12 cellular contexts compared by ENCODE assay signal in genomic region chr18:24443870-24444269, GRCh38. TPM values are rescaled to one million over a fixed set of nuclear protein-coding genes. Genes with fewer than 3 reads are reported as not detected.
A peak's percentile ranks its signal among the peaks of the same experiment; 100 is the strongest.
DNase-seq lines count a peak whose midpoint lies in the region; ATAC-seq lines count a peak whose summit lies in the region.
"Had no signal": no experiment of that assay in that cellular context is flagged by ENCODE, and none has a peak within 500 bp of the region (broad histone marks: within the 10 kb centered on the region; RNA-seq: fewer than 3 reads in every experiment).

No MANE protein-coding gene starts in this region.

- ATAC-seq in GM18873 (IDR thresholded peaks at IDR 0.05; ENCODE audit: low FRiP score, unreplicated experiment) = peak; percentile 67
- peak; percentile 84 for ATAC-seq in HG02763 (IDR thresholded peaks at IDR 0.05; ENCODE audit: unreplicated experiment)
- no peak for ATAC-seq in right cardiac atrium
- no peak for ATAC-seq in GM19397 (IDR thresholded peaks at IDR 0.05; ENCODE audit: unreplicated experiment)

- no peak overlapping the region for H3K4me3 ChIP-seq in right cardiac atrium (ENCODE audit: low read length)

- H3K4me1 ChIP-seq in right cardiac atrium (ENCODE audit: control insufficient read depth, insufficient read depth, low read length) = no peaks in the 10 kb centered on the region

- intact Hi-C loops in right cardiac atrium (cut with DNase I) = no loop called here

- H3K27me3 ChIP-seq in right cardiac atrium (ENCODE audit: control insufficient read depth, insufficient read depth) = no peaks in the 10 kb centered on the region

- peak; percentile 73 to 79 for DNase-seq in Kasumi-1 (lab: John Stamatoyannopoulos, UW)
- DNase-seq in inferior parietal cortex (ENCODE audit: extremely low spot score) = peak; percentile 18
- DNase-seq in right cardiac atrium = no peak
- DNase-seq in stimulated activated CD4-positive, alpha-beta T cell treated with anti-CD3 and anti-CD28 coated beads, Interleukin-12 subunit alpha, Interleukin-12 subunit beta, amount 100 ng/mL, for 4 hours = no peak
- DNase-seq in T-helper 9 cell = no peak
- DNase-seq: activated CD8-positive, alpha-beta memory T cell treated with anti-CD3 and anti-CD28 coated beads for 24 hours; CD4-positive, alpha-beta memory T cell; stimulated activated naive CD4-positive, alpha-beta T cell had no signal

- H3K9me3 ChIP-seq in right cardiac atrium (ENCODE audit: control insufficient read depth, low read length) = no peaks in the 10 kb centered on the region

- 77% methylated on average over 2 of the region's 2 CpGs for WGBS in right cardiac atrium

- no peak overlapping the region for H3K27ac ChIP-seq in right cardiac atrium (ENCODE audit: low read length)

RNA-seq across cellular contexts. Expression of gene HRH4, which starts 16.6 kb away (rescaled TPM):
- not detected for total RNA-seq in right cardiac atrium
- not detected for polyA plus RNA-seq in right cardiac atrium
- polyA plus RNA-seq: IgD-negative memory B cell had no signal

RNA-seq across cellular contexts. Expression of gene IMPACT, which starts 17.4 kb away (rescaled TPM):
- 10 to 100 TPM; 21.3 to 29.8 (median 22.3) TPM for total RNA-seq in right cardiac atrium
- polyA plus RNA-seq in right cardiac atrium = 11.9 TPM

RNA-seq across cellular contexts. Expression of gene OSBPL1A, which starts 46.2 kb away (rescaled TPM):
- total RNA-seq in right cardiac atrium = 10 to 100 TPM; 66.9 to 88.6 (median 79.6) TPM
- polyA plus RNA-seq in right cardiac atrium = 45.9 TPM

Comparison
In these comparisons a context has a peak if more than half of its experiments do, and no peak if none do; other contexts are left out.
1. ATAC-seq: peak in GM18873 (single experiment) and HG02763 (single experiment); none in right cardiac atrium (0 of 2) and GM19397 (single experiment).
2. DNase-seq: peak in Kasumi-1 (2 of 2) and inferior parietal cortex (single experiment); none in right cardiac atrium (0 of 3), stimulated activated CD4-positive, alpha-beta T cell treated with anti-CD3 and anti-CD28 coated beads, Interleukin-12 subunit alpha, Interleukin-12 subunit beta, amount 100 ng/mL, for 4 hours (single experiment) and T-helper 9 cell (single experiment).